ENCODE assay signal across 30 cellular contexts in the genomic region with DNA sequence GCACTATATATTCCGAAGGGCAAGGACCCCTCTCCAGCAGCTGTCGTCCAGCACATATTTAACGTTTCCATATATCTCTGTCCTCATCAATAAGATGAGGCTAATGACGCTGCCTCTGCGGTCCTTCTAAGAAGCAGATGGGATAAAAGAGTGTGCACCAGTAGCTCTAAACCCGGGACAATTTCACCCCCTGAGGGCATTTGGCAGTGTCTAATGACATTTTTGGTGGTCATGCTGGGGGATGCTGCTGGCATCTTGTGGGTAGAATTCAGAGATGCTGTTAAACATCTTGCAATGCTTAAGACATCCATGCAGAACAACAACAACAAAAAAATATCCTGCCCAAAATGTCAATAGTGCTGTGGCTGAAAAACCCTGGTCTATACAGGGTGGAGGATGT.
"Had no signal": no experiment of that assay in that cellular context is flagged by ENCODE, and none has a peak within 500 bp of the region (broad histone marks: within the 10 kb centered on the region; RNA-seq: fewer than 3 reads in every experiment).

No MANE protein-coding gene starts in this region.

- H3K4me1 Mint-ChIP-seq: activated B cell treated with CpG ODN at 0.5 μM for 24 hours; activated CD4-positive, alpha-beta T cell treated with anti-CD3 and anti-CD28 coated beads, Interleukin-2, amount 10 ng/mL, durations not matched to agents 24 days and 14 days; activated CD8-positive, alpha-beta memory T cell treated with anti-CD3 and anti-CD28 coated beads, Interleukin-2, amount 10 ng/mL, durations not matched to agents 7 days and 5 days; activated naive CD8-positive, alpha-beta T cell treated with anti-CD3 and anti-CD28 coated beads for 36 hours had no signal

- DNase-seq: activated B cell treated with CpG ODN at 0.5 μM for 24 hours; activated CD4-positive, alpha-beta memory T cell treated with anti-CD3 and anti-CD28 coated beads for 36 hours; activated CD4-positive, alpha-beta T cell treated with anti-CD3 and anti-CD28 coated beads for 4 hours; activated CD4-positive, alpha-beta T cell treated with anti-CD3 and anti-CD28 coated beads, Interleukin-2, amount 10 ng/mL, durations not matched to agents 24 days and 14 days; activated CD4-positive, alpha-beta T cell treated with anti-CD3 and anti-CD28 coated beads, Interleukin-2, amount 50 U/mL, for 1 hour; activated CD4-positive, alpha-beta T cell treated with anti-CD3 and anti-CD28 coated beads, Interleukin-2, amount 50 U/mL, for 4 hours; activated CD4-positive, CD25-positive, alpha-beta regulatory T cell treated with anti-CD3 and anti-CD28 coated beads, Interleukin-2, amount 50 U/mL, for 72 hours; activated CD8-positive, alpha-beta memory T cell treated with anti-CD3 and anti-CD28 coated beads, Interleukin-2, amount 10 ng/mL, durations not matched to agents 7 days and 5 days; activated CD8-positive, alpha-beta memory T cell treated with anti-CD3 and anti-CD28 coated beads, Interleukin-2, amount 50 U/mL, for 48 hours; activated CD8-positive, alpha-beta T cell treated with anti-CD3 and anti-CD28 coated beads for 36 hours; activated effector memory CD4-positive, alpha-beta T cell treated with Interleukin-2 at 50 U/mL for 16 hours; activated gamma-delta T cell treated with Interleukin-2 at 50 U/mL for 16 hours; activated naive CD4-positive, alpha-beta T cell; activated naive CD4-positive, alpha-beta T cell treated with anti-CD3 and anti-CD28 coated beads for 36 hours; activated naive CD4-positive, alpha-beta T cell treated with anti-CD3 and anti-CD28 coated beads, Interleukin-2, amount 50 U/mL, for 16 hours; activated naive CD8-positive, alpha-beta T cell treated with anti-CD3 and anti-CD28 coated beads for 36 hours; activated T-cell treated with anti-CD3 and anti-CD28 coated beads, Interleukin-2, amount 50 U/mL, for 24 hours; activated T-cell treated with anti-CD3 and anti-CD28 coated beads, Interleukin-2, amount 50 U/mL, for 48 hours; adrenal gland; amniotic stem cell; aorta; body of pancreas; brain microvascular endothelial cell; central memory CD4-positive, alpha-beta T cell; T-helper 2 cell; T-helper 9 cell had no signal

- H3K9me3 Mint-ChIP-seq: activated B cell treated with CpG ODN at 0.5 μM for 24 hours; activated CD4-positive, alpha-beta memory T cell treated with anti-CD3 and anti-CD28 coated beads for 36 hours; activated CD4-positive, alpha-beta T cell treated with anti-CD3 and anti-CD28 coated beads, Interleukin-2, amount 10 ng/mL, durations not matched to agents 24 days and 14 days; T-helper 1 cell treated with Interleukin-12 subunit alpha and Interleukin-12 subunit beta and Interleukin-4 antibody, amounts not matched to agents 30 μg/mL and 1 μg/mL, for 36 hours had no signal

- H3K27ac Mint-ChIP-seq: activated B cell treated with CpG ODN at 0.5 μM for 24 hours; activated CD4-positive, alpha-beta memory T cell treated with anti-CD3 and anti-CD28 coated beads for 36 hours; activated CD4-positive, alpha-beta T cell treated with anti-CD3 and anti-CD28 coated beads, Interleukin-2, amount 10 ng/mL, durations not matched to agents 24 days and 14 days; activated CD8-positive, alpha-beta memory T cell treated with anti-CD3 and anti-CD28 coated beads, Interleukin-2, amount 10 ng/mL, durations not matched to agents 7 days and 5 days; activated CD8-positive, alpha-beta T cell treated with anti-CD3 and anti-CD28 coated beads for 36 hours; activated naive CD4-positive, alpha-beta T cell treated with anti-CD3 and anti-CD28 coated beads for 36 hours; activated naive CD4-positive, alpha-beta T cell treated with anti-CD3 and anti-CD28 coated beads, Interleukin-2, amount 50 U/mL, for 72 hours; activated naive CD8-positive, alpha-beta T cell treated with anti-CD3 and anti-CD28 coated beads for 36 hours; activated T-cell treated with anti-CD3 and anti-CD28 coated beads, Interleukin-2, amount 50 U/mL, for 24 hours; activated T-helper 2 cell treated with anti-CD3 and anti-CD28 coated beads, Interferon-gamma antibody, Interleukin-2, Interleukin-4, amounts not matched to agents 10 μg/mL and 5 μg/mL and 100 μg/mL, durations not matched to agents 14 hours and 24 hours and 36 hours; T-helper 1 cell treated with Interleukin-12 subunit alpha and Interleukin-12 subunit beta and Interleukin-4 antibody, amounts not matched to agents 30 μg/mL and 1 μg/mL, for 36 hours; T-helper 2 cell treated with Interferon-gamma antibody and Interleukin-4, amounts not matched to agents 5 μg/mL and 100 μg/mL, for 36 hours had no signal

- ATAC-seq: activated CD8-positive, alpha-beta memory T cell treated with anti-CD3 and anti-CD28 coated beads, Interleukin-2, amount 10 ng/mL, durations not matched to agents 7 days and 5 days; activated CD8-positive, alpha-beta T cell treated with anti-CD3 and anti-CD28 coated beads for 36 hours; activated naive CD4-positive, alpha-beta T cell treated with anti-CD3 and anti-CD28 coated beads, Interleukin-2, amount 50 U/mL, for 72 hours; body of pancreas had no signal

- H3K27me3 Mint-ChIP-seq: activated B cell treated with CpG ODN at 0.5 μM for 24 hours; activated CD4-positive, alpha-beta memory T cell treated with anti-CD3 and anti-CD28 coated beads for 36 hours; activated CD4-positive, alpha-beta T cell treated with anti-CD3 and anti-CD28 coated beads, Interleukin-2, amount 10 ng/mL, durations not matched to agents 24 days and 14 days; activated CD8-positive, alpha-beta T cell treated with anti-CD3 and anti-CD28 coated beads for 36 hours; activated naive CD8-positive, alpha-beta T cell treated with anti-CD3 and anti-CD28 coated beads for 36 hours; activated T-cell treated with anti-CD3 and anti-CD28 coated beads, Interleukin-2, amount 50 U/mL, for 24 hours had no signal

- H3K4me3 Mint-ChIP-seq: activated B cell treated with CpG ODN at 0.5 μM for 24 hours; activated CD4-positive, alpha-beta memory T cell treated with anti-CD3 and anti-CD28 coated beads for 36 hours; activated CD4-positive, alpha-beta T cell treated with anti-CD3 and anti-CD28 coated beads, Interleukin-2, amount 10 ng/mL, durations not matched to agents 24 days and 14 days; activated CD8-positive, alpha-beta memory T cell treated with anti-CD3 and anti-CD28 coated beads, Interleukin-2, amount 10 ng/mL, durations not matched to agents 7 days and 5 days; activated CD8-positive, alpha-beta T cell treated with anti-CD3 and anti-CD28 coated beads for 36 hours; activated naive CD4-positive, alpha-beta T cell treated with anti-CD3 and anti-CD28 coated beads for 36 hours; activated naive CD8-positive, alpha-beta T cell treated with anti-CD3 and anti-CD28 coated beads for 36 hours; activated T-cell treated with anti-CD3 and anti-CD28 coated beads, Interleukin-2, amount 50 U/mL, for 24 hours; T-helper 1 cell treated with Interleukin-12 subunit alpha and Interleukin-12 subunit beta and Interleukin-4 antibody, amounts not matched to agents 30 μg/mL and 1 μg/mL, for 36 hours; T-helper 2 cell treated with Interferon-gamma antibody and Interleukin-4, amounts not matched to agents 5 μg/mL and 100 μg/mL, for 36 hours had no signal

- H3K36me3 Mint-ChIP-seq: activated CD4-positive, alpha-beta memory T cell treated with anti-CD3 and anti-CD28 coated beads for 36 hours; activated CD8-positive, alpha-beta memory T cell treated with anti-CD3 and anti-CD28 coated beads, Interleukin-2, amount 10 ng/mL, durations not matched to agents 7 days and 5 days; activated naive CD8-positive, alpha-beta T cell treated with anti-CD3 and anti-CD28 coated beads for 36 hours had no signal
